In the genomic region with DNA sequence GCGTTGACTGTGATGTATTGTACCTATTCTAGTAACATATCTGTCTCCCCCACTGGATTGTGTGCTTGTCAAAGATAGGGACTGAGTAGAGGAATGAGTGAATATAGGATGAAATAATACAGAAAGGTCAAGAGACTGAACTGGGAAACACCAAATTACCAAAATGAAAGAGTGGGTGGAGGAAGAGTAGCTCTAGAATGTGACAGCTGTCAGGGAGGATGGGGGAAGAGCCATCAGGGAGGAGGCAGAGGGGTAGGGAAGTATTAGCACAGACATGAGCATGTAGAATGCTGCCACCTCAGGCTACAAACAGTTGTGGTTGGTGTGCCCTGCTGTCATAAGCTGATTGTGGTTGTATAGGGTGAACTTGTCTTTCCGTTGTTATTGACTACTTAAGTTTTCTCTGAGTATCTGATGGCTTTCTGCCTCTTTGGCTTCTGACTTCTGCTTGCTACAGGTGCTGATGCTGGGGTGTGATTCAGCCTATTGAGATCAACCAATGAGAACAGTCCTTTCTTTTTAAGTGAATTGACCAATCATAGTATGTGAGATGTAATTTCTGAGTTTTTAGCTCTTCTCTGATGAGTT, we compare ENCODE assay signal across 10 cellular contexts. TPM values are rescaled to one million over a fixed set of nuclear protein-coding genes. Genes with fewer than 3 reads are reported as not detected.
DNase-seq lines count a peak whose midpoint lies in the region; ATAC-seq and TF ChIP-seq lines count a peak whose summit lies in the region.
"Had no signal": no experiment of that assay in that cellular context is flagged by ENCODE, and none has a peak within 500 bp of the region (broad histone marks: within the 10 kb centered on the region; RNA-seq: fewer than 3 reads in every experiment).

No MANE protein-coding gene starts in this region.

- H2AFZ ChIP-seq in OCI-LY7 (ENCODE audit: low read length) (no peak overlapping the region), neural cell (ENCODE audit: low read depth, low read length) (no peak overlapping the region)

- H3K27ac ChIP-seq in OCI-LY7 (ENCODE audit: low read depth, low read length, poor library complexity, severe bottlenecking) (no peak overlapping the region), neural cell (ENCODE audit: low read length) (no peak overlapping the region)
- H3K27ac ChIP-seq: SK-N-MC had no signal

- H3K4me2 ChIP-seq in OCI-LY7 (ENCODE audit: low read length) (peak overlapping the region; percentile 39), neural cell (ENCODE audit: low read length) (no peak overlapping the region)

- H4K20me1 ChIP-seq in OCI-LY7 (ENCODE audit: insufficient read depth, low read length): peaks cover 10% of the 10 kb centered on the region; the same call in 1 of the 2 replicates
- H4K20me1 ChIP-seq in neural cell (ENCODE audit: insufficient read depth): peaks cover 4% of the 10 kb centered on the region

- H3K36me3 Mint-ChIP-seq in activated T-helper 1 cell treated with anti-CD3 and anti-CD28 coated beads, Interleukin-12 subunit alpha, Interleukin-12 subunit beta, Interleukin-2, Interleukin-4 antibody, amounts not matched to agents 30 ng/mL and 10 ng/mL and 1 ng/mL, durations not matched to agents 14 hours and 24 hours and 36 hours (ENCODE audit: low read depth): peaks cover 7% of the 10 kb centered on the region

- H3K36me3 ChIP-seq in OCI-LY7 (ENCODE audit: insufficient read depth, low read length) (no peaks in the 10 kb centered on the region), neural cell (ENCODE audit: insufficient read depth, low read length) (no peaks in the 10 kb centered on the region)

- no peaks in the 10 kb centered on the region for H3F3A ChIP-seq in neural cell (ENCODE audit: insufficient read depth, low read length, poor library complexity, severe bottlenecking)

- H3K27ac Mint-ChIP-seq in activated T-helper 1 cell treated with anti-CD3 and anti-CD28 coated beads, Interleukin-12 subunit alpha, Interleukin-12 subunit beta, Interleukin-2, Interleukin-4 antibody, amounts not matched to agents 30 ng/mL and 10 ng/mL and 1 ng/mL, durations not matched to agents 14 hours and 24 hours and 36 hours: peak overlapping the region; percentile 90

- intact Hi-C loops in OCI-LY7 (cut with micrococcal nuclease; ENCODE audit: unreplicated experiment) (no loop called here), cardiac septum (cut with DNase I) (no loop called here)
- intact Hi-C loops in activated T-helper 1 cell treated with anti-CD3 and anti-CD28 coated beads, Interleukin-12 subunit alpha, Interleukin-12 subunit beta, Interleukin-2, Interleukin-4 antibody, amounts not matched to agents 30 ng/mL and 10 ng/mL and 1 ng/mL, durations not matched to agents 14 hours and 24 hours and 36 hours (cut with micrococcal nuclease): loop anchor here (1.0 to 2.0 kb wide), 4 partner anchors 19 to 196 kb away; no protein-coding TSS in a partner anchor

- H3K27me3 Mint-ChIP-seq in activated T-helper 1 cell treated with anti-CD3 and anti-CD28 coated beads, Interleukin-12 subunit alpha, Interleukin-12 subunit beta, Interleukin-2, Interleukin-4 antibody, amounts not matched to agents 30 ng/mL and 10 ng/mL and 1 ng/mL, durations not matched to agents 14 hours and 24 hours and 36 hours (ENCODE audit: insufficient read depth): no peaks in the 10 kb centered on the region

- peak; percentile 31 for ATAC-seq in GM18861 (IDR thresholded peaks at IDR 0.05; ENCODE audit: unreplicated experiment)
- ATAC-seq in HG02884 (IDR thresholded peaks at IDR 0.05; ENCODE audit: unreplicated experiment): peak; percentile 53

- CTCF ChIA-PET in OCI-LY7 (lab: Charles Lee; ENCODE audit: unreplicated experiment): interaction anchor here (0.8 kb wide), 1 partner anchor 18 kb away, joined by 3 read pairs; no protein-coding TSS in a partner anchor

- H3K4me3 Mint-ChIP-seq in activated T-helper 1 cell treated with anti-CD3 and anti-CD28 coated beads, Interleukin-12 subunit alpha, Interleukin-12 subunit beta, Interleukin-2, Interleukin-4 antibody, amounts not matched to agents 30 ng/mL and 10 ng/mL and 1 ng/mL, durations not matched to agents 14 hours and 24 hours and 36 hours: peak overlapping the region; percentile 54
- H3K4me3 Mint-ChIP-seq: neural crest cell had no signal

- H3K27me3 ChIP-seq in neural cell (ENCODE audit: insufficient read depth, low read depth, low read length): no peaks in the 10 kb centered on the region

- TF ChIP-seq RAD21 in neural cell (conservative IDR thresholded peaks at IDR 0.05): no peak

- BruUV-seq in OCI-LY7 (replicated peaks; lab: Mats Ljungman, UMichigan): no TSS peak

- POLR2A ChIA-PET in OCI-LY7 (lab: Charles Lee): interaction anchor here (1.0 kb wide), 1 partner anchor 176 kb away, joined by 3 read pairs; no protein-coding TSS in a partner anchor

- peaks cover 52% of the 10 kb centered on the region for H3K4me1 Mint-ChIP-seq in activated T-helper 1 cell treated with anti-CD3 and anti-CD28 coated beads, Interleukin-12 subunit alpha, Interleukin-12 subunit beta, Interleukin-2, Interleukin-4 antibody, amounts not matched to agents 30 ng/mL and 10 ng/mL and 1 ng/mL, durations not matched to agents 14 hours and 24 hours and 36 hours (ENCODE audit: low read depth)

- H3K4me3 ChIP-seq in OCI-LY7 (ENCODE audit: low read depth, low read length, poor library complexity, severe bottlenecking) (no peak overlapping the region), neural cell (ENCODE audit: low read length) (peak overlapping the region; percentile 19)
- H3K4me3 ChIP-seq: SK-N-MC had no signal

- DNase-seq in OCI-LY7 (ENCODE audit: low spot score): peak; percentile 36
- peak; percentile 54 for DNase-seq in activated T-helper 1 cell treated with anti-CD3 and anti-CD28 coated beads, Interleukin-12 subunit alpha, Interleukin-12 subunit beta, Interleukin-2, Interleukin-4 antibody, amounts not matched to agents 30 ng/mL and 10 ng/mL and 1 ng/mL, durations not matched to agents 14 hours and 24 hours and 36 hours (ENCODE audit: low spot score)
- no peak for DNase-seq in medulla oblongata (ENCODE audit: extremely low spot score)
- DNase-seq in cardiac septum (ENCODE audit: low spot score): no peak
- no peak for DNase-seq in GM19238 (ENCODE audit: insufficient read length, low spot score)

- H3K4me1 ChIP-seq in OCI-LY7 (ENCODE audit: insufficient read depth, low read length, poor library complexity, severe bottlenecking): peaks cover 32% of the 10 kb centered on the region

- TF ChIP-seq CTCF in OCI-LY7 (conservative IDR thresholded peaks at IDR 0.05; ENCODE audit: low read length) (no peak), neural cell (IDR thresholded peaks at IDR 0.05; ENCODE audit: poor library complexity, severe bottlenecking) (no peak)

- H3K9me2 ChIP-seq in OCI-LY7 (ENCODE audit: insufficient read depth, low read length): no peaks in the 10 kb centered on the region
- H3K9me2 ChIP-seq in neural cell (ENCODE audit: insufficient read depth, low read length): no peaks in the 10 kb centered on the region

- H3K9me3 ChIP-seq in OCI-LY7 (ENCODE audit: low read length) (no peaks in the 10 kb centered on the region), neural cell (ENCODE audit: low read length) (no peaks in the 10 kb centered on the region)

- no peaks in the 10 kb centered on the region for H3K9me3 Mint-ChIP-seq in activated T-helper 1 cell treated with anti-CD3 and anti-CD28 coated beads, Interleukin-12 subunit alpha, Interleukin-12 subunit beta, Interleukin-2, Interleukin-4 antibody, amounts not matched to agents 30 ng/mL and 10 ng/mL and 1 ng/mL, durations not matched to agents 14 hours and 24 hours and 36 hours
- H3K9me3 Mint-ChIP-seq: neural crest cell had no signal

- no peak overlapping the region for H3K9ac ChIP-seq in neural cell (ENCODE audit: low read length)

- no peak for TF ChIP-seq EP300 in neural cell (conservative IDR thresholded peaks at IDR 0.05; ENCODE audit: poor library complexity, severe bottlenecking)

- peaks cover 65% of the 10 kb centered on the region; the same call in 1 of the 2 replicates for H3K79me2 ChIP-seq in OCI-LY7 (ENCODE audit: insufficient read depth, low read depth, low read length)
- peaks cover 92% of the 10 kb centered on the region for H3K79me2 ChIP-seq in neural cell (replicated peaks; ENCODE audit: insufficient read depth, low read length)

TF ChIP-seq in neural cell, 6 proteins besides CTCF, POLR2A, EP300 and RAD21 (continues in another document):
- no peak for TF ChIP-seq MXI1 (conservative IDR thresholded peaks at IDR 0.05; ENCODE audit: poor library complexity, severe bottlenecking)
- TF ChIP-seq SMC3 (conservative IDR thresholded peaks at IDR 0.05; ENCODE audit: poor library complexity): no peak
- TF ChIP-seq EZH2 (IDR thresholded peaks at IDR 0.05; ENCODE audit: borderline replicate concordance, insufficient read depth, low read length, poor library complexity, severe bottlenecking): no peak
- TF ChIP-seq, protein P1, sequence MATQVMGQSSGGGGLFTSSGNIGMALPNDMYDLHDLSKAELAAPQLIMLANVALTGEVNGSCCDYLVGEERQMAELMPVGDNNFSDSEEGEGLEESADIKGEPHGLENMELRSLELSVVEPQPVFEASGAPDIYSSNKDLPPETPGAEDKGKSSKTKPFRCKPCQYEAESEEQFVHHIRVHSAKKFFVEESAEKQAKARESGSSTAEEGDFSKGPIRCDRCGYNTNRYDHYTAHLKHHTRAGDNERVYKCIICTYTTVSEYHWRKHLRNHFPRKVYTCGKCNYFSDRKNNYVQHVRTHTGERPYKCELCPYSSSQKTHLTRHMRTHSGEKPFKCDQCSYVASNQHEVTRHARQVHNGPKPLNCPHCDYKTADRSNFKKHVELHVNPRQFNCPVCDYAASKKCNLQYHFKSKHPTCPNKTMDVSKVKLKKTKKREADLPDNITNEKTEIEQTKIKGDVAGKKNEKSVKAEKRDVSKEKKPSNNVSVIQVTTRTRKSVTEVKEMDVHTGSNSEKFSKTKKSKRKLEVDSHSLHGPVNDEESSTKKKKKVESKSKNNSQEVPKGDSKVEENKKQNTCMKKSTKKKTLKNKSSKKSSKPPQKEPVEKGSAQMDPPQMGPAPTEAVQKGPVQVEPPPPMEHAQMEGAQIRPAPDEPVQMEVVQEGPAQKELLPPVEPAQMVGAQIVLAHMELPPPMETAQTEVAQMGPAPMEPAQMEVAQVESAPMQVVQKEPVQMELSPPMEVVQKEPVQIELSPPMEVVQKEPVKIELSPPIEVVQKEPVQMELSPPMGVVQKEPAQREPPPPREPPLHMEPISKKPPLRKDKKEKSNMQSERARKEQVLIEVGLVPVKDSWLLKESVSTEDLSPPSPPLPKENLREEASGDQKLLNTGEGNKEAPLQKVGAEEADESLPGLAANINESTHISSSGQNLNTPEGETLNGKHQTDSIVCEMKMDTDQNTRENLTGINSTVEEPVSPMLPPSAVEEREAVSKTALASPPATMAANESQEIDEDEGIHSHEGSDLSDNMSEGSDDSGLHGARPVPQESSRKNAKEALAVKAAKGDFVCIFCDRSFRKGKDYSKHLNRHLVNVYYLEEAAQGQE (IDR thresholded peaks at IDR 0.05; ENCODE audit: borderline replicate concordance): no peak

RNA-seq across cellular contexts. Expression of a gene that starts 5.6 kb away (rescaled TPM):
- total RNA-seq in OCI-LY7 (2014; rRNA removed; shearing (Covaris generic)): 11.1 and 15.9 TPM in 2 replicates
- total RNA-seq in OCI-LY7 (2022): 30.1 and 33.3 TPM in 2 replicates
- total RNA-seq in activated T-helper 1 cell treated with anti-CD3 and anti-CD28 coated beads, Interleukin-12 subunit alpha, Interleukin-12 subunit beta, Interleukin-2, Interleukin-4 antibody, amounts not matched to agents 30 ng/mL and 10 ng/mL and 1 ng/mL, durations not matched to agents 14 hours and 24 hours and 36 hours: 52.3 and 53.6 TPM in 2 replicates
- 35.1 and 38.3 TPM in 2 replicates for polyA plus RNA-seq in neural cell
- polyA minus RNA-seq in neural cell: 146 and 172 TPM in 2 replicates
- total RNA-seq in cardiac septum: 193 TPM

Comparison
In these comparisons a context has a peak if more than half of its experiments do, and no peak if none do; other contexts are left out.
1. DNase-seq: peak in OCI-LY7 (single experiment) and activated T-helper 1 cell treated with anti-CD3 and anti-CD28 coated beads, Interleukin-12 subunit alpha, Interleukin-12 subunit beta, Interleukin-2, Interleukin-4 antibody, amounts not matched to agents 30 ng/mL and 10 ng/mL and 1 ng/mL, durations not matched to agents 14 hours and 24 hours and 36 hours (single experiment); none in medulla oblongata (single experiment), cardiac septum (single experiment) and GM19238 (single experiment).